21 cellular contexts compared by ENCODE assay signal in genomic region chr2:133788391-133788790, GRCh38.
DNase-seq lines count a peak whose midpoint lies in the region; ATAC-seq and TF ChIP-seq lines count a peak whose summit lies in the region.
"Had no signal": no experiment of that assay in that cellular context is flagged by ENCODE, and none has a peak within 500 bp of the region (broad histone marks: within the 10 kb centered on the region; RNA-seq: fewer than 3 reads in every experiment).

No MANE protein-coding gene starts in this region.

- no peak for TF ChIP-seq CTCF in IMR-90 (conservative IDR thresholded peaks at IDR 0.05; ENCODE audit: low read depth, low read length)

- TF ChIP-seq POLR2A in IMR-90 (IDR thresholded peaks at IDR 0.05; ENCODE audit: low read depth, low read length), result no peak

- no peaks in the 10 kb centered on the region for H3K36me3 ChIP-seq in IMR-90 (ENCODE audit: control insufficient read depth, insufficient read depth, low read length)
- H3K36me3 ChIP-seq: Peyer's patch had no signal

- POLR2A ChIA-PET in IMR-90 (lab: Charles Lee; ENCODE audit: unreplicated experiment), result no interaction called here

- peak overlapping the region; percentile 72; the same call in 1 of the 2 replicates for H4K5ac ChIP-seq in IMR-90 (ENCODE audit: low read depth, low read length)

- H2BK5ac ChIP-seq in IMR-90 (ENCODE audit: low read depth, low read length, poor library complexity, severe bottlenecking), result peak overlapping the region; percentile 100

- H3K4me3 Mint-ChIP-seq in stimulated activated memory B cell treated with anti-CD40 and anti-IgM and Interleukin-4, amounts not matched to agents 10 μg/mL and 1 μg/mL and 100 μg/mL, for 72 hours, result no peak overlapping the region
- H3K4me3 Mint-ChIP-seq: B cell; CD4-positive, CD25-positive, alpha-beta regulatory T cell had no signal

- peaks cover 21% of the 10 kb centered on the region for H3K9me1 ChIP-seq in IMR-90 (ENCODE audit: insufficient read depth, low read length)

- peak; percentile 74 for DNase-seq in EH (ENCODE audit: low read depth)
- peak; percentile 74 for DNase-seq in IMR-90
- peak; percentile 32 for DNase-seq in fibroblast of peridontal ligament (ENCODE audit: extremely low read depth)
- no peak for DNase-seq in foreskin melanocyte
- DNase-seq in cortex of kidney (lab: John Stamatoyannopoulos, UW), result no peak
- no peak for DNase-seq in DMS79 (lab: John Stamatoyannopoulos, UW)
- DNase-seq: Caco-2; CD4-positive, CD25-positive, alpha-beta regulatory T cell; DMS153; NCI-H1048; NCI-H1436 treated with DMSO at 0.1 percent for 48 hours; NCI-H2081; NCI-H510A treated with DMSO at 0.1 percent for 48 hours; NCI-H82; Peyer's patch; Right ventricle myocardium superior had no signal

- H3K4me2 ChIP-seq in IMR-90 (ENCODE audit: low read depth, low read length), result no peak overlapping the region
- H3K4me2 ChIP-seq: KMS-11 had no signal

- no peaks in the 10 kb centered on the region for H3K27me3 ChIP-seq in IMR-90 (ENCODE audit: control insufficient read depth, insufficient read depth, low read length)
- H3K27me3 ChIP-seq: Peyer's patch had no signal

- intact Hi-C loops in IMR-90 (cut with micrococcal nuclease), result loop anchor here (10.0 kb wide), 1 partner anchor 374 kb away; no protein-coding TSS in a partner anchor

- peak overlapping the region; percentile 98 for H2BK15ac ChIP-seq in IMR-90 (ENCODE audit: low read depth, low read length)

- TF ChIP-seq RAD21 in IMR-90 (IDR thresholded peaks at IDR 0.05; ENCODE audit: low read length), result no peak

- no peak overlapping the region for H3K4me3 ChIP-seq in IMR-90 (ENCODE audit: insufficient read depth, low read depth, low read length)
- H3K4me3 ChIP-seq: Peyer's patch had no signal

- H3K4me1 ChIP-seq in IMR-90 (ENCODE audit: control insufficient read depth, insufficient read depth, low read length), result peaks cover 18% of the 10 kb centered on the region
- H3K4me1 ChIP-seq: Caco-2, Peyer's patch had no signal

- no TSS peak for BruUV-seq in IMR-90 (replicated peaks; lab: Mats Ljungman, UMichigan)

- H3K9me3 ChIP-seq in IMR-90 (ENCODE audit: control insufficient read depth, insufficient read depth, low read length), result 0 out of 2 replicates have a peak, but pooled peaks cover 1% of the 10 kb centered on the region
- H3K9me3 ChIP-seq: Caco-2 had no signal

- H3K79me1 ChIP-seq in IMR-90 (ENCODE audit: low read depth in 1 of 2, low read length in 2 of 2), result peaks cover 0 to 25% of the 10 kb centered on the region in 2 experiments; a peak in 2 of 4 replicates

- peak overlapping the region; percentile 93 for H2BK20ac ChIP-seq in IMR-90 (ENCODE audit: low read depth, low read length)

- dilution Hi-C loops in IMR-90 (cut with HindIII; ENCODE audit: low sequenced_read_pairs, unreplicated experiment), result no loop called here

- H4K8ac ChIP-seq in IMR-90 (ENCODE audit: low read depth in 2 of 2, low read length in 2 of 2), result peak overlapping the region; percentile 88 to 92

- H2AK5ac ChIP-seq in IMR-90 (ENCODE audit: low read depth, low read length), result peak overlapping the region; percentile 96

- in situ Hi-C loops in IMR-90 (cut with MboI; ENCODE audit: low sequenced_read_pairs), result no loop called here

- H3K27ac ChIP-seq in IMR-90 (ENCODE audit: insufficient read depth, low read length), result peak overlapping the region; percentile 73
- H3K27ac ChIP-seq: KMS-11, Peyer's patch had no signal

- no peaks in the 10 kb centered on the region for H3K4me1 Mint-ChIP-seq in stimulated activated memory B cell treated with anti-CD40 and anti-IgM and Interleukin-4, amounts not matched to agents 10 μg/mL and 1 μg/mL and 100 μg/mL, for 72 hours
- H3K4me1 Mint-ChIP-seq: B cell; CD4-positive, CD25-positive, alpha-beta regulatory T cell had no signal

- H3K14ac ChIP-seq in IMR-90 (replicated peaks; ENCODE audit: low read depth, low read length), result peak overlapping the region; percentile 96

- peak overlapping the region; percentile 99 for H3K4ac ChIP-seq in IMR-90 (ENCODE audit: low read depth, low read length)

- H3K9ac ChIP-seq in IMR-90 (ENCODE audit: low read depth, low read length), result peak overlapping the region; percentile 58; the same call in 1 of the 2 replicates
- H3K9ac ChIP-seq: KMS-11 had no signal

- H2BK120ac ChIP-seq in IMR-90 (ENCODE audit: low read depth, low read length), result peak overlapping the region; percentile 100

- ATAC-seq in IMR-90 (ENCODE audit: low read depth), result peak; percentile 45
- peak; percentile 39 for ATAC-seq in stimulated activated memory B cell treated with anti-CD40 and anti-IgM and Interleukin-4, amounts not matched to agents 10 μg/mL and 1 μg/mL and 100 μg/mL, for 72 hours
- ATAC-seq: HCT116, HepG2 had no signal

- peak overlapping the region; percentile 98 for H3K23ac ChIP-seq in IMR-90 (ENCODE audit: low read depth, low read length)

- WGBS in IMR-90 (ENCODE audit: extremely low coverage in 2 of 2, insufficient read length in 1 of 2), 2 experiments, result no CpG with 5 or more reads among the region's 1 CpG

- H4K91ac ChIP-seq in IMR-90 (ENCODE audit: insufficient read depth, low read depth, low read length), result peak overlapping the region; percentile 99

- H2AFZ ChIP-seq in IMR-90 (replicated peaks; ENCODE audit: low read length, poor library complexity), result peak overlapping the region; percentile 78

- H4K20me1 ChIP-seq in IMR-90 (ENCODE audit: insufficient read depth, low read length), result no peaks in the 10 kb centered on the region

- H3K18ac ChIP-seq in IMR-90 (ENCODE audit: low read depth, low read length), result peak overlapping the region; percentile 68; the same call in 1 of the 2 replicates

- H3K56ac ChIP-seq in IMR-90 (ENCODE audit: extremely low read depth, insufficient read depth, low read length), result peak overlapping the region; percentile 76

- peaks cover 3% of the 10 kb centered on the region for H3K9me3 Mint-ChIP-seq in stimulated activated memory B cell treated with anti-CD40 and anti-IgM and Interleukin-4, amounts not matched to agents 10 μg/mL and 1 μg/mL and 100 μg/mL, for 72 hours

- no peaks in the 10 kb centered on the region for H3K36me3 Mint-ChIP-seq in stimulated activated memory B cell treated with anti-CD40 and anti-IgM and Interleukin-4, amounts not matched to agents 10 μg/mL and 1 μg/mL and 100 μg/mL, for 72 hours
- H3K36me3 Mint-ChIP-seq: CD4-positive, CD25-positive, alpha-beta regulatory T cell had no signal

- H2AK9ac ChIP-seq in IMR-90 (replicated peaks; ENCODE audit: low read depth, low read length, poor library complexity), result peak overlapping the region; percentile 66

- CTCF ChIA-PET in IMR-90 (lab: Yijun Ruan, JAX), result interaction anchor here (1.3 kb wide), 1 partner anchor 56 kb away, joined by 3 read pairs; no protein-coding TSS in a partner anchor

- H3K27ac Mint-ChIP-seq in stimulated activated memory B cell treated with anti-CD40 and anti-IgM and Interleukin-4, amounts not matched to agents 10 μg/mL and 1 μg/mL and 100 μg/mL, for 72 hours, result no peak overlapping the region
- H3K27ac Mint-ChIP-seq: B cell; CD4-positive, CD25-positive, alpha-beta regulatory T cell had no signal

- H3K27me3 Mint-ChIP-seq in stimulated activated memory B cell treated with anti-CD40 and anti-IgM and Interleukin-4, amounts not matched to agents 10 μg/mL and 1 μg/mL and 100 μg/mL, for 72 hours, result peaks cover 19% of the 10 kb centered on the region
- H3K27me3 Mint-ChIP-seq: B cell had no signal

TF ChIP-seq in IMR-90, 13 proteins besides CTCF, POLR2A, EP300 and RAD21:
- TF ChIP-seq NFE2L2 (IDR thresholded peaks at IDR 0.05; ENCODE audit: low read depth, low read length) (no peak), MXI1 (IDR thresholded peaks at IDR 0.05; ENCODE audit: borderline replicate concordance, low read depth, low read length) (no peak), MAFK (IDR thresholded peaks at IDR 0.05; ENCODE audit: low read depth, low read length) (no peak), RFX5 (IDR thresholded peaks at IDR 0.05; ENCODE audit: low read depth, low read length) (no peak), MAZ (IDR thresholded peaks at IDR 0.05; ENCODE audit: borderline replicate concordance, low read depth, low read length) (no peak), CEBPB (IDR thresholded peaks at IDR 0.05; ENCODE audit: low read depth, low read length) (no peak), ELK1 (IDR thresholded peaks at IDR 0.05; ENCODE audit: borderline replicate concordance, low read depth, low read length) (no peak), FOS (IDR thresholded peaks at IDR 0.05; ENCODE audit: low read depth, low read length) (no peak), RCOR1 (IDR thresholded peaks at IDR 0.05; ENCODE audit: insufficient replicate concordance, low read length) (no peak), SMC3 (IDR thresholded peaks at IDR 0.05; ENCODE audit: low read depth, low read length) (no peak), CHD1 (IDR thresholded peaks at IDR 0.05; ENCODE audit: low read depth, low read length) (no peak), BHLHE40 (IDR thresholded peaks at IDR 0.05; ENCODE audit: low read depth, low read length) (no peak), USF2 (IDR thresholded peaks at IDR 0.05; ENCODE audit: low read depth, low read length) (no peak)

Comparison
In these comparisons a context has a peak if more than half of its experiments do, and no peak if none do; other contexts are left out.
1. DNase-seq: peak in EH (single experiment), IMR-90 (single experiment) and fibroblast of peridontal ligament (single experiment); none in foreskin melanocyte (single experiment), cortex of kidney (single experiment) and DMS79 (single experiment).